10 cellular contexts compared by ENCODE assay signal in genomic region chr9:16266648-16267276, GRCh38.
A peak's percentile ranks its signal among the peaks of the same experiment; 100 is the strongest.
DNase-seq lines count a peak whose midpoint lies in the region; ATAC-seq, FAIRE-seq and TF ChIP-seq lines count a peak whose summit lies in the region.
"Had no signal": no experiment of that assay in that cellular context is flagged by ENCODE, and none has a peak within 500 bp of the region (broad histone marks: within the 10 kb centered on the region; RNA-seq: fewer than 3 reads in every experiment).

No MANE protein-coding gene starts in this region.

- no peak overlapping the region for H3K4me3 Mint-ChIP-seq in activated naive CD4-positive, alpha-beta T cell treated with anti-CD3 and anti-CD28 coated beads, Interleukin-2, amount 10 ng/mL, durations not matched to agents 7 days and 5 days
- H3K4me3 Mint-ChIP-seq: activated T-cell treated with anti-CD3 and anti-CD28 coated beads, Interleukin-2, amount 50 U/mL, for 24 hours; stimulated activated naive CD8-positive, alpha-beta T cell treated with anti-CD3 and anti-CD28 coated beads, Interleukin-15, Interleukin-2, amounts not matched to agents 100 ng/mL and 50 ng/mL, for 24 hours had no signal

- no peaks in the 10 kb centered on the region for H3K27me3 Mint-ChIP-seq in activated naive CD4-positive, alpha-beta T cell treated with anti-CD3 and anti-CD28 coated beads, Interleukin-2, amount 10 ng/mL, durations not matched to agents 7 days and 5 days
- H3K27me3 Mint-ChIP-seq: activated T-cell treated with anti-CD3 and anti-CD28 coated beads, Interleukin-2, amount 50 U/mL, for 24 hours had no signal

- H3K4me1 Mint-ChIP-seq in activated naive CD4-positive, alpha-beta T cell treated with anti-CD3 and anti-CD28 coated beads, Interleukin-2, amount 10 ng/mL, durations not matched to agents 7 days and 5 days = no peaks in the 10 kb centered on the region

- no peaks in the 10 kb centered on the region for H3K4me1 ChIP-seq in DOHH2 (ENCODE audit: control insufficient read depth, low read length)
- H3K4me1 ChIP-seq in Karpas-422 (ENCODE audit: low read length) = no peaks in the 10 kb centered on the region
- peaks cover 0 to 11% of the 10 kb centered on the region in 2 donors for H3K4me1 ChIP-seq in duodenal mucosa (ENCODE audit: control insufficient read depth in 1 of 2, insufficient read depth in 2 of 2, low read length in 2 of 2)
- H3K4me1 ChIP-seq in osteoblast (ENCODE audit: insufficient read depth, low read length) = peaks cover 12% of the 10 kb centered on the region

- H3K4me3 ChIP-seq in DOHH2 (ENCODE audit: low read length) = no peak overlapping the region
- H3K4me3 ChIP-seq in Karpas-422 (ENCODE audit: low read length) = no peak overlapping the region
- H3K4me3 ChIP-seq in duodenal mucosa (ENCODE audit: low read depth in 1 of 2, low read length in 2 of 2) = peak overlapping the region; percentile 64 to 66
- peak overlapping the region; percentile 71 for H3K4me3 ChIP-seq in osteoblast (ENCODE audit: insufficient read depth, low read length)

- H3K9ac ChIP-seq in Karpas-422 (ENCODE audit: low read length) (no peak overlapping the region), duodenal mucosa (ENCODE audit: low read depth in 1 of 2, low read length in 2 of 2) (no peak overlapping the region)

- no peak overlapping the region for H3K27ac Mint-ChIP-seq in activated naive CD4-positive, alpha-beta T cell treated with anti-CD3 and anti-CD28 coated beads, Interleukin-2, amount 10 ng/mL, durations not matched to agents 7 days and 5 days
- H3K27ac Mint-ChIP-seq: activated T-cell treated with anti-CD3 and anti-CD28 coated beads, Interleukin-2, amount 50 U/mL, for 24 hours; stimulated activated naive CD8-positive, alpha-beta T cell treated with anti-CD3 and anti-CD28 coated beads, Interleukin-15, Interleukin-2, amounts not matched to agents 100 ng/mL and 50 ng/mL, for 24 hours had no signal

- no peak for ATAC-seq in HG03469 (IDR thresholded peaks at IDR 0.05; ENCODE audit: unreplicated experiment)
- no peak for ATAC-seq in HG03460 (IDR thresholded peaks at IDR 0.05; ENCODE audit: unreplicated experiment)

- no peaks in the 10 kb centered on the region for H3K9me2 ChIP-seq in DOHH2 (replicated peaks; ENCODE audit: control insufficient read depth, low read length)
- H3K9me2 ChIP-seq in Karpas-422 (replicated peaks; ENCODE audit: insufficient read depth, low read length) = no peaks in the 10 kb centered on the region

- H3K4me2 ChIP-seq in DOHH2 (ENCODE audit: low read length) = no peak overlapping the region
- H3K4me2 ChIP-seq in Karpas-422 (ENCODE audit: low read depth, low read length, poor library complexity, severe bottlenecking) = no peak overlapping the region
- peak overlapping the region; percentile 89 for H3K4me2 ChIP-seq in osteoblast (ENCODE audit: insufficient read depth, low read length)

- no peaks in the 10 kb centered on the region for H3K36me3 Mint-ChIP-seq in activated naive CD4-positive, alpha-beta T cell treated with anti-CD3 and anti-CD28 coated beads, Interleukin-2, amount 10 ng/mL, durations not matched to agents 7 days and 5 days

- no peak overlapping the region for H2AFZ ChIP-seq in Karpas-422 (ENCODE audit: low read length)
- peak overlapping the region; percentile 87 for H2AFZ ChIP-seq in osteoblast (ENCODE audit: low read length)

- H4K20me1 ChIP-seq in DOHH2 (ENCODE audit: control insufficient read depth, insufficient read depth, low read depth, low read length) (no peaks in the 10 kb centered on the region), Karpas-422 (ENCODE audit: insufficient read depth, low read depth, low read length) (no peaks in the 10 kb centered on the region), osteoblast (ENCODE audit: insufficient read depth, low read length) (no peaks in the 10 kb centered on the region)

- H3K9me3 ChIP-seq in DOHH2 (ENCODE audit: control insufficient read depth, insufficient read depth, low read length) = no peaks in the 10 kb centered on the region
- no peaks in the 10 kb centered on the region for H3K9me3 ChIP-seq in Karpas-422 (ENCODE audit: low read length)
- H3K9me3 ChIP-seq in duodenal mucosa (ENCODE audit: control insufficient read depth in 1 of 2, low read length in 2 of 2) = no peaks in the 10 kb centered on the region
- H3K9me3 ChIP-seq in osteoblast (ENCODE audit: low read depth, low read length) = no peaks in the 10 kb centered on the region

- FAIRE-seq in GM12891 (lab: Jason Lieb, UNC) = no peak

- no peaks in the 10 kb centered on the region for H3K9me3 Mint-ChIP-seq in activated naive CD4-positive, alpha-beta T cell treated with anti-CD3 and anti-CD28 coated beads, Interleukin-2, amount 10 ng/mL, durations not matched to agents 7 days and 5 days
- H3K9me3 Mint-ChIP-seq: stimulated activated naive CD8-positive, alpha-beta T cell treated with anti-CD3 and anti-CD28 coated beads, Interleukin-15, Interleukin-2, amounts not matched to agents 100 ng/mL and 50 ng/mL, for 24 hours had no signal

- H3K27me3 ChIP-seq in DOHH2 (ENCODE audit: control insufficient read depth, low read length) (no peaks in the 10 kb centered on the region), Karpas-422 (ENCODE audit: low read length) (no peaks in the 10 kb centered on the region), duodenal mucosa (ENCODE audit: control insufficient read depth in 1 of 2, insufficient read depth in 2 of 2, low read length in 2 of 2) (peaks cover 0 to 3% of the 10 kb centered on the region in 2 donors), osteoblast (ENCODE audit: insufficient read depth, low read length) (peaks cover 5% of the 10 kb centered on the region)

- no peaks in the 10 kb centered on the region for H3F3A ChIP-seq in DOHH2 (ENCODE audit: control insufficient read depth, insufficient read depth)

- no peaks in the 10 kb centered on the region for H3K36me3 ChIP-seq in DOHH2 (ENCODE audit: control insufficient read depth, low read length)
- H3K36me3 ChIP-seq in Karpas-422 (ENCODE audit: insufficient read depth, low read length) = no peaks in the 10 kb centered on the region
- no peaks in the 10 kb centered on the region for H3K36me3 ChIP-seq in duodenal mucosa (ENCODE audit: control insufficient read depth in 1 of 2, insufficient read depth in 2 of 2, low read length in 2 of 2)
- H3K36me3 ChIP-seq in osteoblast (ENCODE audit: insufficient read depth, low read length) = no peaks in the 10 kb centered on the region

- DNase-seq in Karpas-422 (peak; percentile 70), osteoblast (ENCODE audit: insufficient read length, low spot score, missing footprints) (peak; percentile 52), GM12891 (ENCODE audit: insufficient read length, low spot score) (no peak)
- DNase-seq in activated naive CD4-positive, alpha-beta T cell treated with anti-CD3 and anti-CD28 coated beads, Interleukin-2, amount 10 ng/mL, durations not matched to agents 7 days and 5 days = no peak
- DNase-seq: activated T-cell treated with anti-CD3 and anti-CD28 coated beads, Interleukin-2, amount 50 U/mL, for 24 hours had no signal

- peak; percentile 75 for TF ChIP-seq CTCF in DOHH2 (IDR thresholded peaks at IDR 0.05; ENCODE audit: low read depth, low read length, poor library complexity, severe bottlenecking)
- TF ChIP-seq CTCF in osteoblast (IDR thresholded peaks at IDR 0.05; ENCODE audit: extremely low read depth, low read depth, low read length) = peak; percentile 58

- CTCF ChIA-PET in activated naive CD4-positive, alpha-beta T cell treated with anti-CD3 and anti-CD28 coated beads, Interleukin-2, amount 10 ng/mL, durations not matched to agents 7 days and 5 days (lab: Charles Lee) = interaction anchor here (1.2 kb wide), 1 partner anchor 10 kb away, joined by 3 read pairs; no protein-coding TSS in a partner anchor

- H3K27ac ChIP-seq in DOHH2 (ENCODE audit: low read depth, low read length) (no peak overlapping the region), Karpas-422 (ENCODE audit: low read length) (no peak overlapping the region), duodenal mucosa (ENCODE audit: low read depth, low read length) (no peak overlapping the region), osteoblast (ENCODE audit: low read depth, low read length) (peak overlapping the region; percentile 65)

- H3K79me2 ChIP-seq in DOHH2 (ENCODE audit: control insufficient read depth, low read length) = no peaks in the 10 kb centered on the region
- no peaks in the 10 kb centered on the region for H3K79me2 ChIP-seq in Karpas-422 (ENCODE audit: low read length)
- H3K79me2 ChIP-seq in osteoblast (ENCODE audit: insufficient read depth, low read length) = no peaks in the 10 kb centered on the region

- no peak for TF ChIP-seq POLR2A in GM12891 (IDR thresholded peaks at IDR 0.05; ENCODE audit: low read depth, low read length)

TF ChIP-seq in GM12891, 5 proteins besides CTCF, POLR2A, EP300 and RAD21:
- TF ChIP-seq PAX5 (IDR thresholded peaks at IDR 0.05; ENCODE audit: insufficient read depth, low read length, severe bottlenecking) = no peak
- TF ChIP-seq POU2F2 (IDR thresholded peaks at IDR 0.05; ENCODE audit: low read depth, low read length) = no peak
- TF ChIP-seq TAF1 (IDR thresholded peaks at IDR 0.05; ENCODE audit: low read depth, low read length) = no peak

Comparison
In these comparisons a context has a peak if more than half of its experiments do, and no peak if none do; other contexts are left out.
1. H3K4me3 ChIP-seq: peak in duodenal mucosa (2 of 2) and osteoblast (single experiment); none in DOHH2 (single experiment) and Karpas-422 (single experiment).
2. DNase-seq: peak in Karpas-422 (single experiment) and osteoblast (single experiment); none in activated naive CD4-positive, alpha-beta T cell treated with anti-CD3 and anti-CD28 coated beads, Interleukin-2, amount 10 ng/mL, durations not matched to agents 7 days and 5 days (single experiment) and GM12891 (single experiment).